Comparison of ENCODE assay signal across 7 cellular contexts in genomic region chr15:64634576-64635485, GRCh38.
DNase-seq lines count a peak whose midpoint lies in the region; ATAC-seq and TF ChIP-seq lines count a peak whose summit lies in the region.

No MANE protein-coding gene starts in this region.

- no peak overlapping the region for H2BK5ac ChIP-seq in mesenchymal stem cell (ENCODE audit: low read depth, low read length, poor library complexity, severe bottlenecking)

- no peak overlapping the region for H4K91ac ChIP-seq in mesenchymal stem cell (ENCODE audit: low read length)

- no peak overlapping the region for H2BK12ac ChIP-seq in mesenchymal stem cell (ENCODE audit: low read length in 2 of 2)

- in situ Hi-C loops in HAP-1 (cut with MboI; ENCODE audit: low sequenced_read_pairs) (no loop called here), brain microvascular endothelial cell (cut with HindIII; ENCODE audit: low pct_ligation_motif_present, low sequenced_read_pairs) (no loop called here)

- H3K9me3 ChIP-seq in HAP-1 (peaks cover 3% of the 10 kb centered on the region), mesenchymal stem cell (ENCODE audit: control insufficient read depth, low read length) (peaks cover 4% of the 10 kb centered on the region)

- H3K4me1 ChIP-seq in HAP-1 (peaks cover 21% of the 10 kb centered on the region), mesenchymal stem cell (ENCODE audit: control insufficient read depth, insufficient read depth, low read depth, low read length) (peaks cover 6% of the 10 kb centered on the region)

- 55% methylated on average over 2 of the region's 4 CpGs for WGBS in mesenchymal stem cell

- H3K4me3 ChIP-seq in HAP-1 (no peak overlapping the region), brain microvascular endothelial cell (ENCODE audit: low read depth, low read length) (no peak overlapping the region), mesenchymal stem cell (ENCODE audit: insufficient read depth in 1 of 2, low read depth in 1 of 2, low read length in 2 of 2) (no peak overlapping the region)

- no peak overlapping the region for H4K8ac ChIP-seq in mesenchymal stem cell (ENCODE audit: low read length)

- H2AK5ac ChIP-seq in mesenchymal stem cell (ENCODE audit: low read length, severe bottlenecking), result no peak overlapping the region

- H3K4ac ChIP-seq in mesenchymal stem cell (ENCODE audit: low read depth in 1 of 2, low read length in 2 of 2), result no peak overlapping the region

- H3K27ac ChIP-seq in brain microvascular endothelial cell, result no peak overlapping the region
- peak overlapping the region; percentile 90 for H3K27ac ChIP-seq in mesenchymal stem cell (ENCODE audit: low read length, poor library complexity, severe bottlenecking)

- DNase-seq in HAP-1 (ENCODE audit: low spot score in 2 of 2) (peak; percentile 93 to 99), NCI-H1417 (lab: John Stamatoyannopoulos, UW) (peak in 2 of 3 experiments; percentile 84 to 96), brain microvascular endothelial cell (peak; percentile 52), mesenchymal stem cell (peak; percentile 76)

- H3K36me3 ChIP-seq in HAP-1 (replicated peaks), result no peaks in the 10 kb centered on the region; the same call in 1 of the 2 replicates
- no peaks in the 10 kb centered on the region for H3K36me3 ChIP-seq in brain microvascular endothelial cell (replicated peaks)
- H3K36me3 ChIP-seq in mesenchymal stem cell (ENCODE audit: control insufficient read depth in 1 of 2, insufficient read depth in 2 of 2, low read depth in 1 of 2, low read length in 2 of 2), result peaks cover 3 to 33% of the 10 kb centered on the region in 2 experiments

- H3K27me3 ChIP-seq in HAP-1 (ENCODE audit: low read depth) (no peaks in the 10 kb centered on the region), brain microvascular endothelial cell (replicated peaks) (no peaks in the 10 kb centered on the region), mesenchymal stem cell (ENCODE audit: control insufficient read depth in 1 of 2, insufficient read depth in 1 of 2, low read length in 2 of 2) (no peaks in the 10 kb centered on the region)

- H2AFZ ChIP-seq in mesenchymal stem cell (ENCODE audit: low read depth, low read length), result no peak overlapping the region

- ATAC-seq in GM18511 (IDR thresholded peaks at IDR 0.05; ENCODE audit: unreplicated experiment) (peak; percentile 64), GM21526 (IDR thresholded peaks at IDR 0.05; ENCODE audit: low FRiP score, unreplicated experiment) (no peak), HG03095 (IDR thresholded peaks at IDR 0.05; ENCODE audit: unreplicated experiment) (no peak)

- H3K9ac ChIP-seq in mesenchymal stem cell (ENCODE audit: low read length), result peak overlapping the region; percentile 28

- peaks cover 25% of the 10 kb centered on the region for H3K79me1 ChIP-seq in mesenchymal stem cell (replicated peaks; ENCODE audit: low read length, poor library complexity, severe bottlenecking)

- no peak for TF ChIP-seq CTCF in brain microvascular endothelial cell (IDR thresholded peaks at IDR 0.05; ENCODE audit: low read depth, low read length, missing control alignments)

- H2BK15ac ChIP-seq in mesenchymal stem cell (ENCODE audit: low read depth, poor library complexity, severe bottlenecking), result no peak overlapping the region

- no peak overlapping the region for H3K18ac ChIP-seq in mesenchymal stem cell (ENCODE audit: low read depth in 1 of 2, low read length in 2 of 2)

- no peak overlapping the region for H3K14ac ChIP-seq in mesenchymal stem cell (ENCODE audit: low read length in 2 of 2)

- peak overlapping the region; percentile 53 for H3K4me2 ChIP-seq in mesenchymal stem cell (ENCODE audit: low read length, poor library complexity, severe bottlenecking)

- no peak overlapping the region for H2BK120ac ChIP-seq in mesenchymal stem cell (ENCODE audit: low read depth, low read length)

- H3K23ac ChIP-seq in mesenchymal stem cell (ENCODE audit: low read length in 2 of 2), result no peak overlapping the region
